20 cellular contexts compared by ENCODE assay signal in the genomic region with DNA sequence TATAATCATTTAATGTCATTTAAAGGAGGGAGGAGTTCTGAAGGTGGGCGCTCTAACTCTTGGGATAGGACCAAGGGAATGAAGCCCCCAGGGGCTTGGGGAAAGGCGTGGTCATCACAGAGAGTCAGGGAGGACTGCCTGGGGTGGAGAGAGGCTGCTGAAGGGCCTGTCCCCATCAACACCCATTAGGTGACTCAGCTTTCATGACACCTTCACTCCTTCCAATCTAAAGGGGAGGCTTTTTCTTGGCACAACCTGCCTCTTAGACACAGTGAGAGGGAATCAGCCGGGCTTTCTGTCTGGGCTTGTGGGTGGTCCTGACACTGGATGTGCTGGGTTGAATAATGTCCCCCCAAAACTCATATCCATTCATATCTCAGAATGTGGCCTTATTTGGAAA. TPM values are rescaled to one million over a fixed set of nuclear protein-coding genes. Genes with fewer than 3 reads are reported as not detected.
DNase-seq lines count a peak whose midpoint lies in the region; ATAC-seq and TF ChIP-seq lines count a peak whose summit lies in the region.
"Had no signal": no experiment of that assay in that cellular context is flagged by ENCODE, and none has a peak within 500 bp of the region (broad histone marks: within the 10 kb centered on the region; RNA-seq: fewer than 3 reads in every experiment).

No MANE protein-coding gene starts in this region.

- no peak for ATAC-seq in RWPE2 (ENCODE audit: low read depth)
- no peak for ATAC-seq in stimulated activated memory B cell treated with anti-CD40 and anti-IgM and Interleukin-4, amounts not matched to agents 10 μg/mL and 1 μg/mL and 100 μg/mL, for 72 hours
- no peak for ATAC-seq in HG02938 (IDR thresholded peaks at IDR 0.05; ENCODE audit: unreplicated experiment)
- ATAC-seq in right lobe of liver: no peak
- ATAC-seq: PC-3 had no signal

- H3K9me3 Mint-ChIP-seq in endodermal cell: no peaks in the 10 kb centered on the region
- H3K9me3 Mint-ChIP-seq in stimulated activated memory B cell treated with anti-CD40 and anti-IgM and Interleukin-4, amounts not matched to agents 10 μg/mL and 1 μg/mL and 100 μg/mL, for 72 hours: no peaks in the 10 kb centered on the region
- H3K9me3 Mint-ChIP-seq: CD4-positive, alpha-beta T cell had no signal

- H3K4me1 Mint-ChIP-seq in endodermal cell: peaks cover 22% of the 10 kb centered on the region
- H3K4me1 Mint-ChIP-seq in stimulated activated memory B cell treated with anti-CD40 and anti-IgM and Interleukin-4, amounts not matched to agents 10 μg/mL and 1 μg/mL and 100 μg/mL, for 72 hours: peaks cover 19% of the 10 kb centered on the region

- H3K36me3 ChIP-seq in cardiac muscle cell (no peaks in the 10 kb centered on the region), left ventricle myocardium inferior (no peaks in the 10 kb centered on the region), RWPE2 (ENCODE audit: low read depth) (no peaks in the 10 kb centered on the region), endodermal cell (ENCODE audit: control insufficient read depth, insufficient read depth, low read length) (no peaks in the 10 kb centered on the region), right lobe of liver (no peaks in the 10 kb centered on the region)
- H3K36me3 ChIP-seq: BE2C had no signal

- H3K27me3 ChIP-seq in cardiac muscle cell (no peaks in the 10 kb centered on the region), left ventricle myocardium inferior (ENCODE audit: low read depth) (no peaks in the 10 kb centered on the region), RWPE2 (ENCODE audit: insufficient read depth, poor library complexity, severe bottlenecking) (no peaks in the 10 kb centered on the region), endodermal cell (ENCODE audit: control insufficient read depth, insufficient read depth, low read length, poor library complexity, severe bottlenecking) (no peaks in the 10 kb centered on the region), right lobe of liver (no peaks in the 10 kb centered on the region)
- H3K27me3 ChIP-seq: BE2C had no signal

- H3K4me3 Mint-ChIP-seq in endodermal cell: no peak overlapping the region
- no peak overlapping the region for H3K4me3 Mint-ChIP-seq in stimulated activated memory B cell treated with anti-CD40 and anti-IgM and Interleukin-4, amounts not matched to agents 10 μg/mL and 1 μg/mL and 100 μg/mL, for 72 hours
- H3K4me3 Mint-ChIP-seq: CD4-positive, alpha-beta T cell had no signal

- 86 to 91% methylated on average over 1 to 3 of the region's 3 CpGs for WGBS in endodermal cell (ENCODE audit: insufficient coverage in 1 of 2, insufficient read length in 1 of 2), 2 experiments
- WGBS in right lobe of liver (ENCODE audit: insufficient coverage, low coverage, low lambda C conversion rate, missing lambda C conversion rate): 80% methylated on average over 3 of the region's 3 CpGs

- H3K4me3 ChIP-seq in cardiac muscle cell: no peak overlapping the region
- no peak overlapping the region for H3K4me3 ChIP-seq in left ventricle myocardium inferior
- no peak overlapping the region for H3K4me3 ChIP-seq in RWPE2 (ENCODE audit: severe bottlenecking)
- H3K4me3 ChIP-seq in endodermal cell (ENCODE audit: low read length): no peak overlapping the region
- no peak overlapping the region for H3K4me3 ChIP-seq in right lobe of liver
- H3K4me3 ChIP-seq: GM23248 had no signal

- H3K27me3 Mint-ChIP-seq in endodermal cell (ENCODE audit: insufficient read depth): peaks cover 14% of the 10 kb centered on the region
- peaks cover 13% of the 10 kb centered on the region for H3K27me3 Mint-ChIP-seq in stimulated activated memory B cell treated with anti-CD40 and anti-IgM and Interleukin-4, amounts not matched to agents 10 μg/mL and 1 μg/mL and 100 μg/mL, for 72 hours

- H3K9me3 ChIP-seq in cardiac muscle cell (ENCODE audit: low read depth) (no peaks in the 10 kb centered on the region), left ventricle myocardium inferior (replicated peaks) (no peaks in the 10 kb centered on the region), RWPE2 (ENCODE audit: severe bottlenecking) (no peaks in the 10 kb centered on the region), endodermal cell (ENCODE audit: control insufficient read depth, low read length) (no peaks in the 10 kb centered on the region), right lobe of liver (no peaks in the 10 kb centered on the region)
- H3K9me3 ChIP-seq: BE2C had no signal

- DNase-seq in cardiac muscle cell (ENCODE audit: low read depth in 1 of 2, low spot score in 1 of 2): no peak
- DNase-seq in left ventricle myocardium inferior: no peak
- DNase-seq in RWPE2 (ENCODE audit: low spot score): peak; percentile 34
- no peak for DNase-seq in endodermal cell
- no peak for DNase-seq in activated CD8-positive, alpha-beta memory T cell treated with anti-CD3 and anti-CD28 coated beads, Interleukin-2, amount 50 U/mL, for 4 hours
- no peak for DNase-seq in right lobe of liver
- DNase-seq: BE2C; CD4-positive, alpha-beta T cell; DMS53; EL; GM23248; HCEC 1CT; NCI-H1930; NCI-H226; NCI-H524 treated with DMSO at 0.1 percent for 48 hours; PC-3; RPMI8226; SIG-M5 had no signal

- H3K27ac ChIP-seq in cardiac muscle cell: peak overlapping the region; percentile 89
- no peak overlapping the region for H3K27ac ChIP-seq in left ventricle myocardium inferior (replicated peaks)
- no peak overlapping the region for H3K27ac ChIP-seq in RWPE2 (ENCODE audit: poor library complexity, severe bottlenecking)
- no peak overlapping the region for H3K27ac ChIP-seq in endodermal cell (ENCODE audit: low read depth, low read length)
- no peak overlapping the region for H3K27ac ChIP-seq in right lobe of liver
- H3K27ac ChIP-seq: GM23248 had no signal

- H3K4me1 ChIP-seq in cardiac muscle cell (ENCODE audit: low read depth): peaks cover 29% of the 10 kb centered on the region
- H3K4me1 ChIP-seq in left ventricle myocardium inferior: peaks cover 20% of the 10 kb centered on the region
- peaks cover 12% of the 10 kb centered on the region for H3K4me1 ChIP-seq in RWPE2 (ENCODE audit: insufficient read depth, poor library complexity, severe bottlenecking)
- peaks cover 4% of the 10 kb centered on the region for H3K4me1 ChIP-seq in endodermal cell (ENCODE audit: control insufficient read depth, insufficient read depth, low read length)
- no peaks in the 10 kb centered on the region for H3K4me1 ChIP-seq in right lobe of liver

- intact Hi-C loops in left ventricle myocardium inferior (cut with micrococcal nuclease) (no loop called here), right lobe of liver (cut with DNase I) (no loop called here)

- peak overlapping the region; percentile 7 for H3K27ac Mint-ChIP-seq in endodermal cell
- peak overlapping the region; percentile 62 for H3K27ac Mint-ChIP-seq in stimulated activated memory B cell treated with anti-CD40 and anti-IgM and Interleukin-4, amounts not matched to agents 10 μg/mL and 1 μg/mL and 100 μg/mL, for 72 hours
- H3K27ac Mint-ChIP-seq: CD4-positive, alpha-beta T cell had no signal

- H3K9ac ChIP-seq in endodermal cell (ENCODE audit: extremely low read depth, low read length, poor library complexity, severe bottlenecking): no peak overlapping the region
- H3K9ac ChIP-seq: GM23248 had no signal

- no peaks in the 10 kb centered on the region for H3K36me3 Mint-ChIP-seq in endodermal cell (ENCODE audit: low read depth)
- no peaks in the 10 kb centered on the region for H3K36me3 Mint-ChIP-seq in stimulated activated memory B cell treated with anti-CD40 and anti-IgM and Interleukin-4, amounts not matched to agents 10 μg/mL and 1 μg/mL and 100 μg/mL, for 72 hours

- TF ChIP-seq POLR2A in right lobe of liver (IDR thresholded peaks at IDR 0.05): no peak

- TF ChIP-seq CTCF in cardiac muscle cell (IDR thresholded peaks at IDR 0.05; ENCODE audit: low read depth, low read length) (no peak), left ventricle myocardium inferior (IDR thresholded peaks at IDR 0.05; ENCODE audit: borderline replicate concordance) (no peak), RWPE2 (IDR thresholded peaks at IDR 0.05; ENCODE audit: poor library complexity, severe bottlenecking) (no peak), endodermal cell (conservative IDR thresholded peaks at IDR 0.05) (no peak), right lobe of liver (IDR thresholded peaks at IDR 0.05) (no peak)

RNA-seq across cellular contexts. Expression of gene ANKRD33B, which starts 31.4 kb away (rescaled TPM):
- total RNA-seq in cardiac muscle cell: 6.4 and 14.8 TPM in 2 replicates
- polyA plus RNA-seq in cardiac muscle cell: 5.7 and 11.8 TPM in 2 replicates
- total RNA-seq in left ventricle myocardium inferior: 15.2 TPM
- total RNA-seq in endodermal cell: 10 to 100 TPM; 21.9 to 37.2 TPM
- polyA plus RNA-seq in endodermal cell (2013, experiment 1 of 2): 2.1 TPM
- polyA plus RNA-seq in endodermal cell (2013, experiment 2 of 2): 1.8 TPM
- 1 to 10 TPM in 1 of 6 experiments, under 1 TPM in 5; 0.16 to 1.3 (median 0.29) TPM for total RNA-seq in right lobe of liver
